30 cellular contexts compared by ENCODE assay signal in the genomic region with DNA sequence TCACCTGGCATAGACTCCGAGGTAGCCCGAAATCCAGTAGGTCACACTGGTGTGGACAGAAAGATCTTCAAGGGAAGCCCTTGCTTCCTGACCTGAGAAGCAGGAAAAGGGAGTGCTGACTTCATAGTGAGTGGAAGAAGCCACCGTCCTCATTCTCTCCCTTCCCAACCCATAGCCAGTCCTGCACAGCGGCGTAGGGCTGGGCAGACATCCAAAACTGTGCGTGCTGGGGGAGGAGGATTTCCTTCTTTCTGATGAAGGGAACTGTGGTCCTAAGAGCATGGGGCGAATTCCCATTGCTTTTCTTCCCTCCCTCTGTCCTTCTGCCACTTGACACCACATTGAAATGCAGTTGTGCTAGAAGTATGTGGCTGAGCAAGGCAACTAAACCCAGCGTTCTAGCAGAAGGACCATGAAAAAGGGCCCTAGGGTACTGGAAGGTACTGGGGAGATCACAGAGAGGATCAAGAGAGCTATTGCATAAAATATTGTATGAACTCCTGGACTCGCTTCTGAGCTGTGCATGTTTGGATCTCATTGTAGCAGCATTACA.
DNase-seq lines count a peak whose midpoint lies in the region; ATAC-seq, FAIRE-seq and TF ChIP-seq lines count a peak whose summit lies in the region.
"Had no signal": no experiment of that assay in that cellular context is flagged by ENCODE, and none has a peak within 500 bp of the region (broad histone marks: within the 10 kb centered on the region; RNA-seq: fewer than 3 reads in every experiment).

No MANE protein-coding gene starts in this region.

- no peak overlapping the region for H3K4me2 ChIP-seq in GM23338
- H3K4me2 ChIP-seq in astrocyte (ENCODE audit: low read length): peak overlapping the region; percentile 47
- H3K4me2 ChIP-seq in neural progenitor cell: no peak overlapping the region

- H4K20me1 ChIP-seq in GM23338 (replicated peaks; ENCODE audit: insufficient read depth) (no peaks in the 10 kb centered on the region), astrocyte (ENCODE audit: insufficient read depth, low read length) (no peaks in the 10 kb centered on the region), neural progenitor cell (ENCODE audit: low read depth) (no peaks in the 10 kb centered on the region)

- no peak overlapping the region for H3K27ac Mint-ChIP-seq in GM23338
- H3K27ac Mint-ChIP-seq in astrocyte (ENCODE audit: unreplicated experiment): no peak overlapping the region
- peak overlapping the region; percentile 68 for H3K27ac Mint-ChIP-seq in nephron progenitor cell
- no peak overlapping the region for H3K27ac Mint-ChIP-seq in activated T-helper 1 cell treated with anti-CD3 and anti-CD28 coated beads, Interleukin-12 subunit alpha, Interleukin-12 subunit beta, Interleukin-2, Interleukin-4 antibody, amounts not matched to agents 30 ng/mL and 10 ng/mL and 1 ng/mL, durations not matched to agents 14 hours and 24 hours and 36 hours
- H3K27ac Mint-ChIP-seq in neural progenitor cell: no peak overlapping the region
- H3K27ac Mint-ChIP-seq: activated CD4-positive, alpha-beta T cell treated with anti-CD3 and anti-CD28 coated beads, Interleukin-2, amount 10 ng/mL, durations not matched to agents 24 days and 14 days; activated naive CD8-positive, alpha-beta T cell treated with anti-CD3 and anti-CD28 coated beads for 36 hours; activated T-helper 17 cell treated with anti-CD3 and anti-CD28 coated beads, Interleukin-2, amount 50 U/mL, for 72 hours; CD14-positive monocyte; natural killer cell treated with Interleukin-12 subunit alpha and Interleukin-12 subunit beta and Interleukin-15 and Interleukin-18, amount 100 ng/mL, for 72 hours; stimulated activated effector memory CD8-positive, alpha-beta T cell treated with anti-CD3 and anti-CD28 coated beads, Interleukin-12 subunit alpha, Interleukin-12 subunit beta, amount 100 ng/mL, for 72 hours; T-cell had no signal

- peak; percentile 53 for ATAC-seq in GM23338
- ATAC-seq: activated T-helper 17 cell treated with anti-CD3 and anti-CD28 coated beads, Interleukin-2, amount 50 U/mL, for 72 hours; body of pancreas; K562; left colon; natural killer cell treated with Interleukin-12 subunit alpha and Interleukin-12 subunit beta and Interleukin-15 and Interleukin-18, amount 100 ng/mL, for 72 hours; pancreas; stimulated activated effector memory CD8-positive, alpha-beta T cell treated with anti-CD3 and anti-CD28 coated beads, Interleukin-12 subunit alpha, Interleukin-12 subunit beta, amount 100 ng/mL, for 72 hours; T-cell had no signal

- H3K4me1 Mint-ChIP-seq in GM23338 (peaks cover 28% of the 10 kb centered on the region), astrocyte (ENCODE audit: low read depth, unreplicated experiment) (peaks cover 22% of the 10 kb centered on the region), nephron progenitor cell (peaks cover 34% of the 10 kb centered on the region), neural progenitor cell (peaks cover 18% of the 10 kb centered on the region)
- H3K4me1 Mint-ChIP-seq in activated T-helper 1 cell treated with anti-CD3 and anti-CD28 coated beads, Interleukin-12 subunit alpha, Interleukin-12 subunit beta, Interleukin-2, Interleukin-4 antibody, amounts not matched to agents 30 ng/mL and 10 ng/mL and 1 ng/mL, durations not matched to agents 14 hours and 24 hours and 36 hours (ENCODE audit: low read depth): no peaks in the 10 kb centered on the region
- H3K4me1 Mint-ChIP-seq: activated CD4-positive, alpha-beta T cell treated with anti-CD3 and anti-CD28 coated beads, Interleukin-2, amount 10 ng/mL, durations not matched to agents 24 days and 14 days; activated naive CD8-positive, alpha-beta T cell treated with anti-CD3 and anti-CD28 coated beads for 36 hours; activated T-helper 17 cell treated with anti-CD3 and anti-CD28 coated beads, Interleukin-2, amount 50 U/mL, for 72 hours; stimulated activated effector memory CD8-positive, alpha-beta T cell treated with anti-CD3 and anti-CD28 coated beads, Interleukin-12 subunit alpha, Interleukin-12 subunit beta, amount 100 ng/mL, for 72 hours; T-cell had no signal

- no peaks in the 10 kb centered on the region for H3K27me3 ChIP-seq in GM23338 (ENCODE audit: insufficient read depth)
- peaks cover 3% of the 10 kb centered on the region for H3K27me3 ChIP-seq in astrocyte (ENCODE audit: insufficient read depth, low read length)
- no peaks in the 10 kb centered on the region for H3K27me3 ChIP-seq in neural progenitor cell
- H3K27me3 ChIP-seq: body of pancreas, pancreas, suprapubic skin, vagina had no signal

- H3K9me2 ChIP-seq in GM23338 (ENCODE audit: insufficient read depth): no peaks in the 10 kb centered on the region

- TF ChIP-seq CTCF in GM23338 (conservative IDR thresholded peaks at IDR 0.05; ENCODE audit: low read depth in 2 of 2) (no peak), astrocyte (IDR thresholded peaks at IDR 0.05; ENCODE audit: insufficient read depth, low read depth, low read length) (no peak), nephron progenitor cell (IDR thresholded peaks at IDR 0.05) (no peak), neural progenitor cell (IDR thresholded peaks at IDR 0.05) (no peak)

- no peak for FAIRE-seq in astrocyte (lab: Jason Lieb, UNC)
- FAIRE-seq: colon, G401.6, GM18507, K562, pancreas had no signal

- H2AFZ ChIP-seq in GM23338 (no peak overlapping the region), astrocyte (ENCODE audit: low read depth, low read length) (peak overlapping the region; percentile 43), neural progenitor cell (replicated peaks) (no peak overlapping the region)

- peaks cover 15% of the 10 kb centered on the region; the same call in 1 of the 2 replicates for H3K4me1 ChIP-seq in GM23338 (ENCODE audit: insufficient read depth)
- no peaks in the 10 kb centered on the region for H3K4me1 ChIP-seq in astrocyte (ENCODE audit: insufficient read depth, low read length)
- H3K4me1 ChIP-seq in neural progenitor cell: peaks cover 9% of the 10 kb centered on the region
- H3K4me1 ChIP-seq: body of pancreas, pancreas, suprapubic skin, vagina had no signal

- peaks cover 6% of the 10 kb centered on the region; the same call in 1 of the 2 replicates for H3K36me3 ChIP-seq in GM23338 (ENCODE audit: insufficient read depth)
- H3K36me3 ChIP-seq in astrocyte (ENCODE audit: insufficient read depth, low read length): no peaks in the 10 kb centered on the region
- no peaks in the 10 kb centered on the region for H3K36me3 ChIP-seq in neural progenitor cell
- H3K36me3 ChIP-seq: pancreas, suprapubic skin, vagina had no signal

- H3K27ac ChIP-seq in GM23338 (ENCODE audit: low read depth): no peak overlapping the region
- H3K27ac ChIP-seq in astrocyte (ENCODE audit: low read depth, low read length): no peak overlapping the region
- no peak overlapping the region for H3K27ac ChIP-seq in neural progenitor cell
- H3K27ac ChIP-seq: body of pancreas, pancreas, suprapubic skin, vagina had no signal

- H3K79me2 ChIP-seq in GM23338 (replicated peaks; ENCODE audit: insufficient read depth) (peaks cover 48% of the 10 kb centered on the region), astrocyte (ENCODE audit: insufficient read depth, low read length) (no peaks in the 10 kb centered on the region), neural progenitor cell (ENCODE audit: low read depth) (peaks cover 3% of the 10 kb centered on the region)

- no peaks in the 10 kb centered on the region for H3F3A ChIP-seq in GM23338 (replicated peaks; ENCODE audit: low read depth)
- no peaks in the 10 kb centered on the region for H3F3A ChIP-seq in neural progenitor cell (ENCODE audit: low read depth)

- H3K9me3 Mint-ChIP-seq in GM23338 (peaks cover 32% of the 10 kb centered on the region), astrocyte (ENCODE audit: unreplicated experiment) (peaks cover 3% of the 10 kb centered on the region), nephron progenitor cell (peaks cover 48% of the 10 kb centered on the region), neural progenitor cell (peaks cover 43% of the 10 kb centered on the region)
- H3K9me3 Mint-ChIP-seq in activated T-helper 1 cell treated with anti-CD3 and anti-CD28 coated beads, Interleukin-12 subunit alpha, Interleukin-12 subunit beta, Interleukin-2, Interleukin-4 antibody, amounts not matched to agents 30 ng/mL and 10 ng/mL and 1 ng/mL, durations not matched to agents 14 hours and 24 hours and 36 hours: peaks cover 15% of the 10 kb centered on the region

- H3K4me3 ChIP-seq in GM23338 (no peak overlapping the region), astrocyte (ENCODE audit: insufficient read depth, low read depth, low read length) (no peak overlapping the region), neural progenitor cell (no peak overlapping the region)
- H3K4me3 ChIP-seq: body of pancreas, K562, pancreas, suprapubic skin, vagina had no signal

- H3K9me3 ChIP-seq in astrocyte (ENCODE audit: insufficient read depth, low read depth, low read length): no peaks in the 10 kb centered on the region
- peaks cover 15% of the 10 kb centered on the region for H3K9me3 ChIP-seq in neural progenitor cell (ENCODE audit: low read depth)
- H3K9me3 ChIP-seq: body of pancreas, pancreas had no signal

- H3K27me3 Mint-ChIP-seq in GM23338 (ENCODE audit: insufficient read depth, low read depth, poor library complexity) (peaks cover 3% of the 10 kb centered on the region), astrocyte (ENCODE audit: low read depth, unreplicated experiment) (no peaks in the 10 kb centered on the region), nephron progenitor cell (ENCODE audit: low read depth, poor library complexity) (peaks cover 4% of the 10 kb centered on the region), neural progenitor cell (ENCODE audit: insufficient read depth, low read depth) (peaks cover 2% of the 10 kb centered on the region)
- peaks cover under 1% of the 10 kb centered on the region for H3K27me3 Mint-ChIP-seq in activated T-helper 1 cell treated with anti-CD3 and anti-CD28 coated beads, Interleukin-12 subunit alpha, Interleukin-12 subunit beta, Interleukin-2, Interleukin-4 antibody, amounts not matched to agents 30 ng/mL and 10 ng/mL and 1 ng/mL, durations not matched to agents 14 hours and 24 hours and 36 hours (ENCODE audit: insufficient read depth)

- H3K36me3 Mint-ChIP-seq in GM23338 (ENCODE audit: low read depth) (peaks cover 21% of the 10 kb centered on the region; the same call in 2 of the 3 replicates), astrocyte (ENCODE audit: low read depth, unreplicated experiment) (no peaks in the 10 kb centered on the region), nephron progenitor cell (ENCODE audit: low read depth) (peaks cover 50% of the 10 kb centered on the region), neural progenitor cell (peaks cover 47% of the 10 kb centered on the region)
- no peaks in the 10 kb centered on the region for H3K36me3 Mint-ChIP-seq in activated T-helper 1 cell treated with anti-CD3 and anti-CD28 coated beads, Interleukin-12 subunit alpha, Interleukin-12 subunit beta, Interleukin-2, Interleukin-4 antibody, amounts not matched to agents 30 ng/mL and 10 ng/mL and 1 ng/mL, durations not matched to agents 14 hours and 24 hours and 36 hours (ENCODE audit: low read depth)
- H3K36me3 Mint-ChIP-seq: activated naive CD8-positive, alpha-beta T cell treated with anti-CD3 and anti-CD28 coated beads for 36 hours; CD14-positive monocyte; stimulated activated effector memory CD8-positive, alpha-beta T cell treated with anti-CD3 and anti-CD28 coated beads, Interleukin-12 subunit alpha, Interleukin-12 subunit beta, amount 100 ng/mL, for 72 hours; T-cell had no signal

- intact Hi-C loops in cardiac septum (cut with DNase I): no loop called here
- intact Hi-C loops in activated T-helper 1 cell treated with anti-CD3 and anti-CD28 coated beads, Interleukin-12 subunit alpha, Interleukin-12 subunit beta, Interleukin-2, Interleukin-4 antibody, amounts not matched to agents 30 ng/mL and 10 ng/mL and 1 ng/mL, durations not matched to agents 14 hours and 24 hours and 36 hours (cut with micrococcal nuclease): no loop called here

- H3K9ac ChIP-seq in astrocyte (ENCODE audit: low read length) (no peak overlapping the region), neural progenitor cell (no peak overlapping the region)

- H3K4me3 Mint-ChIP-seq in GM23338 (no peak overlapping the region), astrocyte (ENCODE audit: unreplicated experiment) (no peak overlapping the region), nephron progenitor cell (no peak overlapping the region), neural progenitor cell (no peak overlapping the region)
- no peak overlapping the region for H3K4me3 Mint-ChIP-seq in activated T-helper 1 cell treated with anti-CD3 and anti-CD28 coated beads, Interleukin-12 subunit alpha, Interleukin-12 subunit beta, Interleukin-2, Interleukin-4 antibody, amounts not matched to agents 30 ng/mL and 10 ng/mL and 1 ng/mL, durations not matched to agents 14 hours and 24 hours and 36 hours
- H3K4me3 Mint-ChIP-seq: activated CD4-positive, alpha-beta T cell treated with anti-CD3 and anti-CD28 coated beads, Interleukin-2, amount 10 ng/mL, durations not matched to agents 24 days and 14 days; activated naive CD8-positive, alpha-beta T cell treated with anti-CD3 and anti-CD28 coated beads for 36 hours; activated T-helper 17 cell treated with anti-CD3 and anti-CD28 coated beads, Interleukin-2, amount 50 U/mL, for 72 hours; CD14-positive monocyte; natural killer cell treated with Interleukin-12 subunit alpha and Interleukin-12 subunit beta and Interleukin-15 and Interleukin-18, amount 100 ng/mL, for 72 hours; stimulated activated effector memory CD8-positive, alpha-beta T cell treated with anti-CD3 and anti-CD28 coated beads, Interleukin-12 subunit alpha, Interleukin-12 subunit beta, amount 100 ng/mL, for 72 hours; T-cell had no signal

- DNase-seq in GM23338 (ENCODE audit: low spot score): no peak
- no peak for DNase-seq in astrocyte (ENCODE audit: low read depth)
- peak; percentile 80 for DNase-seq in cardiac septum (ENCODE audit: low spot score)
- no peak for DNase-seq in nephron progenitor cell
- no peak for DNase-seq in SW480 (ENCODE audit: low spot score)
- no peak for DNase-seq in activated T-helper 1 cell treated with anti-CD3 and anti-CD28 coated beads, Interleukin-12 subunit alpha, Interleukin-12 subunit beta, Interleukin-2, Interleukin-4 antibody, amounts not matched to agents 30 ng/mL and 10 ng/mL and 1 ng/mL, durations not matched to agents 14 hours and 24 hours and 36 hours (ENCODE audit: low spot score)
- no peak for DNase-seq in neural progenitor cell (ENCODE audit: low spot score)
- no peak for DNase-seq in stimulated activated CD4-positive, alpha-beta T cell treated with anti-CD3 and anti-CD28 coated beads, Interleukin-12 subunit alpha, Interleukin-12 subunit beta, amount 100 ng/mL, for 4 hours
- DNase-seq: activated CD4-positive, alpha-beta T cell treated with anti-CD3 and anti-CD28 coated beads, Interleukin-2, amount 10 ng/mL, durations not matched to agents 24 days and 14 days; activated naive CD8-positive, alpha-beta T cell treated with anti-CD3 and anti-CD28 coated beads for 36 hours; body of pancreas; H7; left colon; MM.1S; NCI-H1436; NCI-H226; NCI-H82; pancreas; SIG-M5; T-cell had no signal
